In genomic region chr5:96687812-96688453, GRCh38 we compare ENCODE assay signal across 8 cellular contexts. TPM values are rescaled to one million over a fixed set of nuclear protein-coding genes. Genes with fewer than 3 reads are reported as not detected.
DNase-seq lines count a peak whose midpoint lies in the region; ATAC-seq, FAIRE-seq and TF ChIP-seq lines count a peak whose summit lies in the region.

No MANE protein-coding gene starts in this region.

- H3K9me3 ChIP-seq in kidney (ENCODE audit: control insufficient read depth in 1 of 2, low read length in 2 of 2) (no peaks in the 10 kb centered on the region), upper lobe of left lung (no peaks in the 10 kb centered on the region)

- in situ Hi-C loops in astrocyte of the spinal cord (cut with HindIII; ENCODE audit: low sequenced_read_pairs), result no loop called here

- no peaks in the 10 kb centered on the region for H3K27me3 ChIP-seq in upper lobe of left lung

- 44 to 48% methylated on average over 5 of the region's 5 CpGs for WGBS in upper lobe of left lung, 2 donors

- H3K4me3 ChIP-seq in AG10803 (ENCODE audit: low read length) (no peak overlapping the region), astrocyte of the spinal cord (ENCODE audit: low read depth, low read length) (no peak overlapping the region), kidney (ENCODE audit: low read length in 2 of 2) (peak overlapping the region in 1 of 2 donors; percentile 24), upper lobe of left lung (no peak overlapping the region)

- H3K4me1 ChIP-seq in kidney (ENCODE audit: control insufficient read depth in 1 of 2, insufficient read depth in 1 of 2, low read depth in 1 of 2, low read length in 2 of 2) (no peaks in the 10 kb centered on the region), upper lobe of left lung (peaks cover 0 to 22% (median 12%) of the 10 kb centered on the region in 4 donors)

- no peak for TF ChIP-seq POLR2A in upper lobe of left lung (IDR thresholded peaks at IDR 0.05)

- TF ChIP-seq EP300 in upper lobe of left lung (IDR thresholded peaks at IDR 0.05), result no peak

- ATAC-seq in GM18499 (IDR thresholded peaks at IDR 0.05; ENCODE audit: insufficient read depth, unreplicated experiment), result peak; percentile 52
- peak; percentile 91 for ATAC-seq in HG02885 (IDR thresholded peaks at IDR 0.05; ENCODE audit: poor library complexity, unreplicated experiment)
- peak; percentile 66 to 68 for ATAC-seq in upper lobe of left lung (ENCODE audit: low FRiP score in 2 of 2)

- FAIRE-seq in kidney (lab: Jason Lieb, UNC), result peak; percentile 92

- intact Hi-C loops in kidney (cut with DNase I), result no loop called here

- DNase-seq in AG10803 (ENCODE audit: low read depth) (peak; percentile 55), NCI-H2107 treated with DMSO at 0.1 percent for 48 hours (lab: John Stamatoyannopoulos, UW; ENCODE audit: unreplicated experiment) (peak; percentile 58), astrocyte of the spinal cord (ENCODE audit: low read depth, low spot score) (peak; percentile 73), kidney (no peak), upper lobe of left lung (no peak), 8988T (no peak)

- TF ChIP-seq CTCF in AG10803 (conservative IDR thresholded peaks at IDR 0.05; ENCODE audit: low read length) (peak; percentile 63), astrocyte of the spinal cord (IDR thresholded peaks at IDR 0.05; ENCODE audit: low read depth, low read length) (peak; percentile 64), kidney (IDR thresholded peaks at IDR 0.05; ENCODE audit: borderline replicate concordance, extremely low read depth, insufficient read depth) (peak; percentile 57), upper lobe of left lung (IDR thresholded peaks at IDR 0.05) (peak in 5 of 6 experiments; percentile 14 to 61 (median 50))

- H3K27ac ChIP-seq in kidney (ENCODE audit: low read depth in 2 of 2, low read length in 2 of 2), result no peak overlapping the region
- H3K27ac ChIP-seq in upper lobe of left lung, result peak overlapping the region in 2 of 4 donors; percentile 8 to 23

- H3K36me3 ChIP-seq in kidney (ENCODE audit: control insufficient read depth in 1 of 2, insufficient read depth in 2 of 2, low read length in 2 of 2), result no peaks in the 10 kb centered on the region
- peaks cover 0 to 12% (median 3%) of the 10 kb centered on the region in 4 donors for H3K36me3 ChIP-seq in upper lobe of left lung

- H3K9ac ChIP-seq in kidney (ENCODE audit: low read length in 2 of 2), result no peak overlapping the region

RNA-seq across cellular contexts. Expression of gene CAST, which starts 25.8 kb away (rescaled TPM):
- total RNA-seq in kidney (282 TPM), upper lobe of left lung (100 to 1,000 TPM; 233 to 388 (median 270) TPM)
- 83.2 TPM for polyA plus RNA-seq in kidney (ENCODE audit: insufficient read depth, low read depth, low replicate concordance)

Comparison
In these comparisons a context has a peak if more than half of its experiments do, and no peak if none do; other contexts are left out.
1. DNase-seq: peak in AG10803 (single experiment), NCI-H2107 treated with DMSO at 0.1 percent for 48 hours (single experiment) and astrocyte of the spinal cord (single experiment); none in kidney (single experiment), upper lobe of left lung (0 of 2) and 8988T (single experiment).
2. Peak in every context shown above with its lines, with median percentiles within 50 percentile points of each other: CTCF ChIP-seq and ATAC-seq.